27 cellular contexts compared by ENCODE assay signal in genomic region chr2:38480617-38481016, GRCh38.
"Had no signal": no experiment of that assay in that cellular context is flagged by ENCODE, and none has a peak within 500 bp of the region (broad histone marks: within the 10 kb centered on the region; RNA-seq: fewer than 3 reads in every experiment).

No MANE protein-coding gene starts in this region.

- FAIRE-seq: colon, endometrium, endothelial cell of umbilical vein, frontal cortex had no signal

- H3K27ac Mint-ChIP-seq: dendritic cell treated with granulocyte-macrophage colony-stimulating factor and Interleukin-4, amounts not matched to agents 40 ng/mL and 50 ng/mL, for 4 days; effector memory CD8-positive, alpha-beta T cell had no signal

- H3K27me3 ChIP-seq: colonic mucosa, dorsolateral prefrontal cortex, esophagus muscularis mucosa, gastrocnemius medialis, gastroesophageal sphincter, heart left ventricle, heart right ventricle had no signal

- H3K9me3 ChIP-seq: colonic mucosa had no signal

- H3K4me1 ChIP-seq: colonic mucosa, foreskin keratinocyte had no signal

- H3K4me3 Mint-ChIP-seq: dendritic cell treated with granulocyte-macrophage colony-stimulating factor and Interleukin-4, amounts not matched to agents 40 ng/mL and 50 ng/mL, for 4 days; effector memory CD8-positive, alpha-beta T cell had no signal

- ATAC-seq: effector memory CD8-positive, alpha-beta T cell; esophagus mucosa; foreskin keratinocyte; gastrocnemius medialis; gastroesophageal sphincter; heart left ventricle; heart right ventricle had no signal

- H3K4me3 ChIP-seq: colonic mucosa, coronary artery, dorsolateral prefrontal cortex, esophagus muscularis mucosa, gastrocnemius medialis, gastroesophageal sphincter, heart left ventricle, heart right ventricle had no signal

- H3K27ac ChIP-seq: colonic mucosa, coronary artery, dorsolateral prefrontal cortex, epithelial cell of prostate, esophagus muscularis mucosa, foreskin keratinocyte, gastrocnemius medialis, gastroesophageal sphincter, heart left ventricle, heart right ventricle had no signal

- DNase-seq: colonic mucosa; cortex of kidney; dermis blood vessel endothelial cell; dorsolateral prefrontal cortex; effector CD4-positive, alpha-beta T cell; effector CD8-positive, alpha-beta T cell; effector memory CD4-positive, alpha-beta T cell; effector memory CD8-positive, alpha-beta T cell; erythroblast; foreskin fibroblast; foreskin keratinocyte; foreskin melanocyte; gastrocnemius medialis; glutamatergic neuron; head of caudate nucleus; heart left ventricle; heart right ventricle had no signal

- H3K36me3 ChIP-seq: colonic mucosa, gastrocnemius medialis, heart left ventricle, heart right ventricle had no signal
